In the genomic region with DNA sequence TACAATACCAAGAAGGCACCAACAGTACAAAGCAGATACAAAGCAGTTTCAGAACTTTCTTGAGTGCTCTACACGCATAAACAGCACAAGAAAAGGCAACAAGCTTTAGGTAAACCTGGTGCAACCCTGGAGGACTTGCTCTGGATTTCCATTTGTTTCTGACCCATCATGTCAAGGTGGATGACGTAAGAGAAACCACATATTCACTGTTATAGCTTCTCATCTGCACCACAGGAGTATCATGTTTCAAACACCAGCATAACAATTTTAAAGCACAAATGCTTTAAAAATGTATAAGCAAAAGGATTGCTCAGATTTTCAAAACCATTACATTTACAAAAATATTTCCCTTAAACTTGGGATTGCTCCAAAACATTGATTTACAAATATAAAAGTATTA, we compare ENCODE assay signal across 14 cellular contexts. TPM values are rescaled to one million over a fixed set of nuclear protein-coding genes. Genes with fewer than 3 reads are reported as not detected.
A peak's percentile ranks its signal among the peaks of the same experiment; 100 is the strongest.
DNase-seq lines count a peak whose midpoint lies in the region; ATAC-seq, FAIRE-seq and TF ChIP-seq lines count a peak whose summit lies in the region.
"Had no signal": no experiment of that assay in that cellular context is flagged by ENCODE, and none has a peak within 500 bp of the region (broad histone marks: within the 10 kb centered on the region; RNA-seq: fewer than 3 reads in every experiment).

No MANE protein-coding gene starts in this region.

- ATAC-seq in naive thymus-derived CD8-positive, alpha-beta T cell = no peak
- no peak for ATAC-seq in HG03439 (IDR thresholded peaks at IDR 0.05; ENCODE audit: unreplicated experiment)
- ATAC-seq: HepG2, lower lobe of right lung, pancreas had no signal

- peaks cover 57% of the 10 kb centered on the region for H3K4me1 Mint-ChIP-seq in T-helper 1 cell treated with Interleukin-12 subunit alpha and Interleukin-12 subunit beta and Interleukin-4 antibody, amounts not matched to agents 30 μg/mL and 1 μg/mL, for 36 hours (ENCODE audit: low read depth)
- H3K4me1 Mint-ChIP-seq in naive thymus-derived CD8-positive, alpha-beta T cell = peaks cover 8 to 74% (median 20%) of the 10 kb centered on the region in 4 donors

- POLR2A ChIA-PET in BJ (lab: Charles Lee) = no interaction called here
- POLR2A ChIA-PET in naive thymus-derived CD8-positive, alpha-beta T cell (lab: Charles Lee) = interaction anchor here (1.6 kb wide), 1 partner anchor 25 kb away, joined by 4 read pairs; the partner anchor contains the start of gene YPEL1

- no peaks in the 10 kb centered on the region for H3K27me3 ChIP-seq in BJ (ENCODE audit: control insufficient read depth, insufficient read depth, low read length)
- H3K27me3 ChIP-seq: pancreas had no signal

- peaks cover 13% of the 10 kb centered on the region for H3K36me3 ChIP-seq in BJ (ENCODE audit: control insufficient read depth, insufficient read depth, low read length)

- H3K4me3 ChIP-seq in BJ (ENCODE audit: low read depth, low read length) (no peak overlapping the region), fibroblast of pulmonary artery (replicated peaks; ENCODE audit: low read depth, low read length) (no peak overlapping the region)
- H3K4me3 ChIP-seq: lower lobe of right lung, pancreas had no signal

- FAIRE-seq in HTR-8/SVneo (lab: Jason Lieb, UNC) = no peak
- FAIRE-seq: HepG2, pancreas, TTC549 had no signal

- no peaks in the 10 kb centered on the region for H3K27me3 Mint-ChIP-seq in T-helper 1 cell treated with Interleukin-12 subunit alpha and Interleukin-12 subunit beta and Interleukin-4 antibody, amounts not matched to agents 30 μg/mL and 1 μg/mL, for 36 hours (ENCODE audit: low read depth)
- no peaks in the 10 kb centered on the region for H3K27me3 Mint-ChIP-seq in naive thymus-derived CD8-positive, alpha-beta T cell

- H3K4me3 Mint-ChIP-seq in T-helper 1 cell treated with Interleukin-12 subunit alpha and Interleukin-12 subunit beta and Interleukin-4 antibody, amounts not matched to agents 30 μg/mL and 1 μg/mL, for 36 hours = no peak overlapping the region
- peak overlapping the region in 1 of 10 donors; percentile 15 for H3K4me3 Mint-ChIP-seq in naive thymus-derived CD8-positive, alpha-beta T cell

- H3K36me3 Mint-ChIP-seq in T-helper 1 cell treated with Interleukin-12 subunit alpha and Interleukin-12 subunit beta and Interleukin-4 antibody, amounts not matched to agents 30 μg/mL and 1 μg/mL, for 36 hours (ENCODE audit: low read depth) = peaks cover 58% of the 10 kb centered on the region
- peaks cover 0 to 70% (median 11%) of the 10 kb centered on the region in 3 donors for H3K36me3 Mint-ChIP-seq in naive thymus-derived CD8-positive, alpha-beta T cell

- H3K27ac Mint-ChIP-seq in T-helper 1 cell treated with Interleukin-12 subunit alpha and Interleukin-12 subunit beta and Interleukin-4 antibody, amounts not matched to agents 30 μg/mL and 1 μg/mL, for 36 hours = peak overlapping the region; percentile 11
- peak overlapping the region in 1 of 10 donors; percentile 61 for H3K27ac Mint-ChIP-seq in naive thymus-derived CD8-positive, alpha-beta T cell
- H3K27ac Mint-ChIP-seq: activated naive CD4-positive, alpha-beta T cell treated with anti-CD3 and anti-CD28 coated beads, Interleukin-2, amount 50 U/mL, for 72 hours had no signal

- TF ChIP-seq CTCF in BJ (IDR thresholded peaks at IDR 0.05; ENCODE audit: insufficient read depth, low read depth, low read length) = no peak
- no peak for TF ChIP-seq CTCF in fibroblast of pulmonary artery (IDR thresholded peaks at IDR 0.05; ENCODE audit: low read length, missing control alignments)

- CTCF ChIA-PET in BJ (lab: Yijun Ruan, JAX) = interaction anchor here (0.9 to 1.9 kb wide), 3 partner anchors 9 to 182 kb away, joined by 3 to 7 read pairs (median 4); no protein-coding TSS in a partner anchor

- DNase-seq in BJ (ENCODE audit: low read depth) (peak; percentile 19), HTR-8/SVneo (ENCODE audit: insufficient read length, low spot score) (peak; percentile 21), fibroblast of pulmonary artery (ENCODE audit: low read depth) (peak; percentile 38), GOT3 (lab: John Stamatoyannopoulos, UW) (no peak)
- no peak for DNase-seq in activated CD4-positive, CD25-positive, alpha-beta regulatory T cell treated with anti-CD3 and anti-CD28 coated beads, Interleukin-2, amount 50 U/mL, for 72 hours
- DNase-seq in naive thymus-derived CD8-positive, alpha-beta T cell = no peak
- DNase-seq: lower lobe of right lung, NCI-H345, pancreas had no signal

- no peaks in the 10 kb centered on the region for H3K9me3 Mint-ChIP-seq in T-helper 1 cell treated with Interleukin-12 subunit alpha and Interleukin-12 subunit beta and Interleukin-4 antibody, amounts not matched to agents 30 μg/mL and 1 μg/mL, for 36 hours
- H3K9me3 Mint-ChIP-seq in naive thymus-derived CD8-positive, alpha-beta T cell = no peaks in the 10 kb centered on the region
- H3K9me3 Mint-ChIP-seq: activated naive CD4-positive, alpha-beta T cell treated with anti-CD3 and anti-CD28 coated beads, Interleukin-2, amount 50 U/mL, for 72 hours had no signal

RNA-seq across cellular contexts. Expression of gene YPEL1, which starts 25.0 kb away (rescaled TPM):
- 0.69 and 1.1 TPM in 2 replicates for polyA plus RNA-seq in BJ (2011; rRNA removed)
- polyA minus RNA-seq in BJ (2011; rRNA and poly(A)+ RNA removed) = 0.28 and 0.36 TPM in 2 replicates
- 1 to 10 TPM; 5.3 to 6.7 TPM for total RNA-seq in naive thymus-derived CD8-positive, alpha-beta T cell
- polyA plus RNA-seq in naive thymus-derived CD8-positive, alpha-beta T cell = 10 to 100 TPM in 1 of 3 donors, 1 to 10 TPM in 2; 1.8 to 15.3 (median 3.3) TPM

Comparison
In these comparisons a context has a peak if more than half of its experiments do, and no peak if none do; other contexts are left out.
1. DNase-seq: peak in BJ (single experiment), HTR-8/SVneo (single experiment) and fibroblast of pulmonary artery (single experiment); none in activated CD4-positive, CD25-positive, alpha-beta regulatory T cell treated with anti-CD3 and anti-CD28 coated beads, Interleukin-2, amount 50 U/mL, for 72 hours (single experiment), GOT3 (single experiment) and naive thymus-derived CD8-positive, alpha-beta T cell (0 of 10).